Comparison of ENCODE assay signal across 8 cellular contexts in genomic region chr20:52150440-52151258, GRCh38. TPM values are rescaled to one million over a fixed set of nuclear protein-coding genes. Genes with fewer than 3 reads are reported as not detected.
DNase-seq lines count a peak whose midpoint lies in the region; ATAC-seq and TF ChIP-seq lines count a peak whose summit lies in the region.

No MANE protein-coding gene starts in this region.

- ATAC-seq in GM21381 (IDR thresholded peaks at IDR 0.05; ENCODE audit: unreplicated experiment) (peak; percentile 57), GM21360 (IDR thresholded peaks at IDR 0.05; ENCODE audit: unreplicated experiment) (no peak), HG03159 (IDR thresholded peaks at IDR 0.05; ENCODE audit: unreplicated experiment) (no peak)
- ATAC-seq in activated CD8-positive, alpha-beta T cell treated with anti-CD3 and anti-CD28 coated beads for 36 hours = peak; percentile 56

- H3K27ac ChIP-seq in right atrium auricular region = no peak overlapping the region

- peak; percentile 68 for DNase-seq in DMS53 (lab: John Stamatoyannopoulos, UW)
- DNase-seq in NCI-H2081 (lab: John Stamatoyannopoulos, UW) = peak; percentile 37 to 56
- DNase-seq in activated CD8-positive, alpha-beta T cell treated with anti-CD3 and anti-CD28 coated beads for 36 hours = peak; percentile 24
- no peak for DNase-seq in right atrium auricular region (ENCODE audit: low spot score)
- DNase-seq in smooth muscle cell of the brain vasculature (ENCODE audit: low read depth, low spot score) = peak; percentile 23

- CTCF ChIA-PET in activated CD8-positive, alpha-beta T cell treated with anti-CD3 and anti-CD28 coated beads for 36 hours (lab: Charles Lee) = interaction anchor here (0.6 to 4.4 kb wide), 9 partner anchors 10 to 351 kb away, joined by 3 to 33 read pairs (median 4); no protein-coding TSS in a partner anchor

- POLR2A ChIA-PET in activated CD8-positive, alpha-beta T cell treated with anti-CD3 and anti-CD28 coated beads for 36 hours (lab: Charles Lee) = no interaction called here

- H3K27ac Mint-ChIP-seq in activated CD8-positive, alpha-beta T cell treated with anti-CD3 and anti-CD28 coated beads for 36 hours = no peak overlapping the region

- no peak overlapping the region for H3K4me3 ChIP-seq in right atrium auricular region

- H3K27me3 Mint-ChIP-seq in activated CD8-positive, alpha-beta T cell treated with anti-CD3 and anti-CD28 coated beads for 36 hours = no peaks in the 10 kb centered on the region

- peaks cover 17% of the 10 kb centered on the region for H3K36me3 Mint-ChIP-seq in activated CD8-positive, alpha-beta T cell treated with anti-CD3 and anti-CD28 coated beads for 36 hours (ENCODE audit: low read depth)

- H3K36me3 ChIP-seq in right atrium auricular region = peaks cover 15% of the 10 kb centered on the region

- H3K9me3 Mint-ChIP-seq in activated CD8-positive, alpha-beta T cell treated with anti-CD3 and anti-CD28 coated beads for 36 hours = no peaks in the 10 kb centered on the region

- no peaks in the 10 kb centered on the region for H3K4me1 ChIP-seq in right atrium auricular region

- no peaks in the 10 kb centered on the region for H3K4me1 Mint-ChIP-seq in activated CD8-positive, alpha-beta T cell treated with anti-CD3 and anti-CD28 coated beads for 36 hours (ENCODE audit: low read depth)

- TF ChIP-seq CTCF in activated CD8-positive, alpha-beta T cell treated with anti-CD3 and anti-CD28 coated beads for 36 hours (IDR thresholded peaks at IDR 0.05) = peak; percentile 79
- peak; percentile 64 to 77 for TF ChIP-seq CTCF in right atrium auricular region (IDR thresholded peaks at IDR 0.05)

- intact Hi-C loops in activated CD8-positive, alpha-beta T cell treated with anti-CD3 and anti-CD28 coated beads for 36 hours (cut with micrococcal nuclease) = no loop called here

- no peaks in the 10 kb centered on the region for H3K27me3 ChIP-seq in right atrium auricular region

- no peak overlapping the region for H3K4me3 Mint-ChIP-seq in activated CD8-positive, alpha-beta T cell treated with anti-CD3 and anti-CD28 coated beads for 36 hours

- H3K9me3 ChIP-seq in right atrium auricular region = no peaks in the 10 kb centered on the region

RNA-seq across cellular contexts. Expression of gene ZFP64, which starts 40.9 kb away (rescaled TPM):
- total RNA-seq in activated CD8-positive, alpha-beta T cell treated with anti-CD3 and anti-CD28 coated beads for 36 hours = 10 to 100 TPM; 11.6 to 14.2 TPM
- total RNA-seq in right atrium auricular region = 1 to 10 TPM; 7.3 to 9.1 TPM

Comparison
In these comparisons a context has a peak if more than half of its experiments do, and no peak if none do; other contexts are left out.
1. ATAC-seq: peak in GM21381 (single experiment) and activated CD8-positive, alpha-beta T cell treated with anti-CD3 and anti-CD28 coated beads for 36 hours (single experiment); none in GM21360 (single experiment) and HG03159 (single experiment).